27 cellular contexts compared by ENCODE assay signal in the genomic region with DNA sequence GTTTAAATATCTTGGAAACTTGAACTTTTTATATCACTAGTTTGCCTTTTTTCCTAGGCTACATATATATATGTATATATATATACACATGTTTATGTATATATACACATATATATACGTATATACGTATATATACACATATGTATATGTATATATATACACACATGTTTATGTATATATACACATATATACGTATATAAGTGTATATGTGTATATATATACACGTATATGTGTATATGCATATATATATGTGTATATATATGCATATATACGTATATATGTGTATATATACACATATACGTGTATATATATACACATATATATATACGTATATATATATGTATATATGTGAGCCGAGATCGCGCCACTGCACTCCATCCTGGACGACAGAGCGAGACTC.
"Had no signal": no experiment of that assay in that cellular context is flagged by ENCODE, and none has a peak within 500 bp of the region (broad histone marks: within the 10 kb centered on the region; RNA-seq: fewer than 3 reads in every experiment).

No MANE protein-coding gene starts in this region.

- H3K4me3 ChIP-seq: ascending aorta, body of pancreas, MG63, SJSA1 had no signal

- H3K9me3 ChIP-seq: ascending aorta, body of pancreas, MG63, SJSA1 had no signal

- H3K27ac Mint-ChIP-seq: WTC11 had no signal

- DNase-seq: activated CD4-positive, alpha-beta T cell treated with anti-CD3 and anti-CD28 coated beads, Interleukin-2, amount 50 U/mL, for 4 hours; activated CD4-positive, CD25-positive, alpha-beta regulatory T cell treated with anti-CD3 and anti-CD28 coated beads, Interleukin-2, amount 50 U/mL, for 72 hours; activated CD8-positive, alpha-beta memory T cell treated with anti-CD3 and anti-CD28 coated beads, Interleukin-2, amount 50 U/mL, for 48 hours; activated CD8-positive, alpha-beta T cell treated with anti-CD3 and anti-CD28 coated beads, Interleukin-2, amount 10 ng/mL, durations not matched to agents 7 days and 5 days; activated effector memory CD4-positive, alpha-beta T cell treated with Interleukin-2 at 50 U/mL for 16 hours; activated naive CD4-positive, alpha-beta T cell; activated naive CD8-positive, alpha-beta T cell treated with anti-CD3 and anti-CD28 coated beads, Interleukin-2, amount 50 U/mL, for 24 hours; activated T-cell treated with anti-CD3 and anti-CD28 coated beads, Interleukin-2, amount 50 U/mL, for 1 hour; amniotic stem cell; body of pancreas; MG63; MV-4-11; NCI-H1092 treated with DMSO at 0.1 percent for 48 hours; NCI-H1417 treated with DMSO at 0.1 percent for 48 hours; NCI-H1694; NCI-H2029; NCI-H345; NCI-H510A; NCI-H526 treated with DMSO at 0.1 percent for 48 hours; NCI-H82; OCI-M1; SHP77; SW 1271 had no signal

- H3K27ac ChIP-seq: ascending aorta, SJSA1 had no signal

- H3K27me3 ChIP-seq: ascending aorta, body of pancreas, MG63, SJSA1 had no signal

- H3K27me3 Mint-ChIP-seq: activated naive CD8-positive, alpha-beta T cell treated with anti-CD3 and anti-CD28 coated beads, Interleukin-2, amount 50 U/mL, for 24 hours had no signal

- H3K4me3 Mint-ChIP-seq: activated CD8-positive, alpha-beta T cell treated with anti-CD3 and anti-CD28 coated beads, Interleukin-2, amount 10 ng/mL, durations not matched to agents 7 days and 5 days; WTC11 had no signal

- H3K4me1 ChIP-seq: ascending aorta had no signal

- H3K36me3 Mint-ChIP-seq: WTC11 had no signal

- ATAC-seq: body of pancreas, Panc1, WTC11 had no signal

- H3K9me3 Mint-ChIP-seq: activated naive CD8-positive, alpha-beta T cell treated with anti-CD3 and anti-CD28 coated beads, Interleukin-2, amount 50 U/mL, for 24 hours; WTC11 had no signal

- H3K36me3 ChIP-seq: ascending aorta had no signal
